In genomic region chr17:41695954-41696720, GRCh38 we compare ENCODE assay signal across 8 cellular contexts. TPM values are rescaled to one million over a fixed set of nuclear protein-coding genes. Genes with fewer than 3 reads are reported as not detected.
DNase-seq lines count a peak whose midpoint lies in the region; ATAC-seq and TF ChIP-seq lines count a peak whose summit lies in the region.

No MANE protein-coding gene starts in this region.

- H3K4me3 ChIP-seq in BJ (ENCODE audit: low read depth, low read length) (no peak overlapping the region), endodermal cell (ENCODE audit: low read length) (no peak overlapping the region)
- no peak overlapping the region for H3K4me3 ChIP-seq in naive thymus-derived CD4-positive, alpha-beta T cell (ENCODE audit: low read length)

- H3K27ac ChIP-seq in endodermal cell (ENCODE audit: low read depth, low read length), result no peak overlapping the region
- H3K27ac ChIP-seq in naive thymus-derived CD4-positive, alpha-beta T cell (ENCODE audit: low read depth, low read length), result no peak overlapping the region

- 61 to 69% methylated on average over 7 to 10 of the region's 10 CpGs for WGBS in endodermal cell (ENCODE audit: insufficient coverage in 1 of 2, insufficient read length in 1 of 2), 2 experiments

- H3K9me3 Mint-ChIP-seq in HFFc6, result no peaks in the 10 kb centered on the region
- no peaks in the 10 kb centered on the region for H3K9me3 Mint-ChIP-seq in endodermal cell
- H3K9me3 Mint-ChIP-seq in naive thymus-derived CD4-positive, alpha-beta T cell, result peaks cover 0 to 35% (median 0%) of the 10 kb centered on the region in 11 donors
- H3K9me3 Mint-ChIP-seq in stimulated activated naive CD8-positive, alpha-beta T cell treated with anti-CD3 and anti-CD28 coated beads, Interleukin-15, amount 100 ng/mL, for 72 hours, result no peaks in the 10 kb centered on the region

- H3K4me1 Mint-ChIP-seq in HFFc6 (ENCODE audit: low read depth) (peaks cover 21% of the 10 kb centered on the region), endodermal cell (peaks cover 5% of the 10 kb centered on the region)
- H3K4me1 Mint-ChIP-seq in naive thymus-derived CD4-positive, alpha-beta T cell, result peaks cover 10 to 33% (median 25%) of the 10 kb centered on the region in 7 donors
- peaks cover 37% of the 10 kb centered on the region for H3K4me1 Mint-ChIP-seq in stimulated activated naive CD8-positive, alpha-beta T cell treated with anti-CD3 and anti-CD28 coated beads, Interleukin-15, amount 100 ng/mL, for 72 hours

- H3K27ac Mint-ChIP-seq in HFFc6 (peak overlapping the region; percentile 4; the same call in 1 of the 2 replicates), endodermal cell (peak overlapping the region; percentile 15)
- H3K27ac Mint-ChIP-seq in naive thymus-derived CD4-positive, alpha-beta T cell, result peak overlapping the region; percentile 19 to 91 (median 68)
- no peak overlapping the region for H3K27ac Mint-ChIP-seq in stimulated activated naive CD8-positive, alpha-beta T cell treated with anti-CD3 and anti-CD28 coated beads, Interleukin-15, amount 100 ng/mL, for 72 hours

- intact Hi-C loops in naive thymus-derived CD4-positive, alpha-beta T cell (cut with micrococcal nuclease), result loop anchor here in 1 of 2 donors (1.0 kb wide), 3 partner anchors 17 to 839 kb away; no protein-coding TSS in a partner anchor

- H3K36me3 ChIP-seq in BJ (ENCODE audit: control insufficient read depth, insufficient read depth, low read length) (peaks cover 13% of the 10 kb centered on the region), endodermal cell (ENCODE audit: control insufficient read depth, insufficient read depth, low read length) (peaks cover 26% of the 10 kb centered on the region)
- H3K36me3 ChIP-seq in naive thymus-derived CD4-positive, alpha-beta T cell (ENCODE audit: control insufficient read depth in 2 of 3, insufficient read depth in 3 of 3, low read length in 3 of 3), result peaks cover 16 to 41% (median 19%) of the 10 kb centered on the region in 3 experiments

- no peaks in the 10 kb centered on the region for H3K27me3 ChIP-seq in BJ (ENCODE audit: control insufficient read depth, insufficient read depth, low read length)
- H3K27me3 ChIP-seq in endodermal cell (ENCODE audit: control insufficient read depth, insufficient read depth, low read length, poor library complexity, severe bottlenecking), result no peaks in the 10 kb centered on the region
- H3K27me3 ChIP-seq in naive thymus-derived CD4-positive, alpha-beta T cell (ENCODE audit: control insufficient read depth in 2 of 2, insufficient read depth in 2 of 2, low read length in 2 of 2), result no peaks in the 10 kb centered on the region

- H3K4me3 Mint-ChIP-seq in HFFc6 (no peak overlapping the region), endodermal cell (no peak overlapping the region)
- H3K4me3 Mint-ChIP-seq in naive thymus-derived CD4-positive, alpha-beta T cell, result peak overlapping the region in 1 of 10 donors; percentile 3
- no peak overlapping the region for H3K4me3 Mint-ChIP-seq in stimulated activated naive CD8-positive, alpha-beta T cell treated with anti-CD3 and anti-CD28 coated beads, Interleukin-15, amount 100 ng/mL, for 72 hours

- peak; percentile 56 for ATAC-seq in naive thymus-derived CD4-positive, alpha-beta T cell
- ATAC-seq in stimulated activated naive CD8-positive, alpha-beta T cell treated with anti-CD3 and anti-CD28 coated beads, Interleukin-15, amount 100 ng/mL, for 72 hours, result peak; percentile 65
- no peak for ATAC-seq in HG03378 (IDR thresholded peaks at IDR 0.05; ENCODE audit: unreplicated experiment)

- H3K27me3 Mint-ChIP-seq in HFFc6 (ENCODE audit: insufficient read depth) (peaks cover 31% of the 10 kb centered on the region), endodermal cell (ENCODE audit: insufficient read depth) (peaks cover 4% of the 10 kb centered on the region)
- H3K27me3 Mint-ChIP-seq in naive thymus-derived CD4-positive, alpha-beta T cell, result no peaks in the 10 kb centered on the region
- H3K27me3 Mint-ChIP-seq in stimulated activated naive CD8-positive, alpha-beta T cell treated with anti-CD3 and anti-CD28 coated beads, Interleukin-15, amount 100 ng/mL, for 72 hours, result no peaks in the 10 kb centered on the region

- no peaks in the 10 kb centered on the region for H3K4me1 ChIP-seq in endodermal cell (ENCODE audit: control insufficient read depth, insufficient read depth, low read length)
- peaks cover under 1 to 8% of the 10 kb centered on the region in 2 donors for H3K4me1 ChIP-seq in naive thymus-derived CD4-positive, alpha-beta T cell (ENCODE audit: control insufficient read depth in 2 of 2, insufficient read depth in 2 of 2, low read length in 2 of 2)

- no peak overlapping the region for H3K9ac ChIP-seq in endodermal cell (ENCODE audit: extremely low read depth, low read length, poor library complexity, severe bottlenecking)

- DNase-seq in BJ (ENCODE audit: low read depth) (no peak), HFFc6 (peak; percentile 81), NOMO-1 treated with dmso at 0.1 percent for 144 hours (lab: John Stamatoyannopoulos, UW; ENCODE audit: unreplicated experiment) (peak; percentile 23), endodermal cell (peak; percentile 84)
- peak; percentile 39 to 68 for DNase-seq in activated CD8-positive, alpha-beta memory T cell treated with anti-CD3 and anti-CD28 coated beads for 1 hour (ENCODE audit: extremely low read depth in 1 of 2, low read depth in 1 of 2)
- peak; percentile 52 to 81 (median 74) for DNase-seq in naive thymus-derived CD4-positive, alpha-beta T cell
- DNase-seq in stimulated activated naive CD8-positive, alpha-beta T cell treated with anti-CD3 and anti-CD28 coated beads, Interleukin-15, amount 100 ng/mL, for 72 hours, result peak; percentile 64 to 74

- POLR2A ChIA-PET in BJ (lab: Charles Lee), result no interaction called here
- POLR2A ChIA-PET in naive thymus-derived CD4-positive, alpha-beta T cell (lab: Charles Lee), result interaction anchor here (0.5 to 2.2 kb wide), 9 partner anchors 13 to 1120 kb away, joined by 3 to 16 read pairs (median 3); no protein-coding TSS in a partner anchor

- CTCF ChIA-PET in BJ (lab: Yijun Ruan, JAX), result interaction anchor here (0.7 to 3.6 kb wide), 18 partner anchors 9 to 1595 kb away, joined by 3 to 23 read pairs (median 4); partner anchors contain the start of gene P3H4
- CTCF ChIA-PET in naive thymus-derived CD4-positive, alpha-beta T cell (lab: Charles Lee), result interaction anchor here (0.6 to 2.3 kb wide), 10 partner anchors 9 to 1505 kb away, joined by 3 to 15 read pairs (median 4); no protein-coding TSS in a partner anchor

- H3K9me3 ChIP-seq in endodermal cell (ENCODE audit: control insufficient read depth, low read length), result no peaks in the 10 kb centered on the region
- H3K9me3 ChIP-seq in naive thymus-derived CD4-positive, alpha-beta T cell (ENCODE audit: control insufficient read depth in 2 of 3, low read length in 3 of 3), result no peaks in the 10 kb centered on the region

- H3K36me3 Mint-ChIP-seq in HFFc6 (ENCODE audit: low read depth), result peaks cover 24% of the 10 kb centered on the region
- H3K36me3 Mint-ChIP-seq in endodermal cell (ENCODE audit: low read depth), result peaks cover 18% of the 10 kb centered on the region
- peaks cover 4 to 23% (median 20%) of the 10 kb centered on the region in 5 donors for H3K36me3 Mint-ChIP-seq in naive thymus-derived CD4-positive, alpha-beta T cell

- TF ChIP-seq CTCF in BJ (IDR thresholded peaks at IDR 0.05; ENCODE audit: insufficient read depth, low read depth, low read length) (peak; percentile 83), HFFc6 (IDR thresholded peaks at IDR 0.05) (peak; percentile 94), endodermal cell (conservative IDR thresholded peaks at IDR 0.05) (peak; percentile 92)

RNA-seq across cellular contexts. Expression of gene EIF1, which starts 7.5 kb away (rescaled TPM):
- 251 and 479 TPM in 2 replicates for polyA plus RNA-seq in BJ (2011; rRNA removed)
- 98.7 and 166 TPM in 2 replicates for polyA minus RNA-seq in BJ (2011; rRNA and poly(A)+ RNA removed)
- 100 to 1,000 TPM; 723 to 810 (median 781) TPM for total RNA-seq in HFFc6 (2021; fragmentation: NEBNext Ultra II Directional; extraction: Animal tissue kit (Norgen Biotek cat#: 25700))
- total RNA-seq in endodermal cell, result 100 to 1,000 TPM; 526 to 573 TPM
- 718 TPM for polyA plus RNA-seq in endodermal cell (2013, experiment 1 of 2)
- 619 TPM for polyA plus RNA-seq in endodermal cell (2013, experiment 2 of 2)
- 1,000 to 10,000 TPM in 2 of 5 experiments, 100 to 1,000 TPM in 3; 710 to 2,222 (median 934) TPM for total RNA-seq in naive thymus-derived CD4-positive, alpha-beta T cell
- 1,000 to 10,000 TPM in 1 of 2 donors, 100 to 1,000 TPM in 1; 774 to 1,284 TPM for polyA plus RNA-seq in naive thymus-derived CD4-positive, alpha-beta T cell

RNA-seq across cellular contexts. Expression of gene GAST, which starts 16.0 kb away (rescaled TPM):
- not detected in 2 replicates for polyA plus RNA-seq in BJ (2011; rRNA removed)
- not detected in 2 replicates for polyA minus RNA-seq in BJ (2011; rRNA and poly(A)+ RNA removed)
- total RNA-seq in HFFc6 (2021; fragmentation: NEBNext Ultra II Directional; extraction: Animal tissue kit (Norgen Biotek cat#: 25700)), result not detected
- total RNA-seq in endodermal cell, result not detected
- polyA plus RNA-seq in endodermal cell (2013, experiment 1 of 2), result not detected
- polyA plus RNA-seq in endodermal cell (2013, experiment 2 of 2), result not detected
- total RNA-seq in naive thymus-derived CD4-positive, alpha-beta T cell, result not detected
- not detected for polyA plus RNA-seq in naive thymus-derived CD4-positive, alpha-beta T cell

RNA-seq across cellular contexts. Expression of gene HAP1, which starts 38.3 kb away (rescaled TPM):
- 0.05 and 0.10 TPM in 2 replicates for polyA plus RNA-seq in BJ (2011; rRNA removed)
- polyA minus RNA-seq in BJ (2011; rRNA and poly(A)+ RNA removed), result 0.05 TPM in 2 replicates
- total RNA-seq in HFFc6 (2021; fragmentation: NEBNext Ultra II Directional; extraction: Animal tissue kit (Norgen Biotek cat#: 25700)), result under 1 TPM in 2 of 6 experiments, not detected in 4; 0.09 to 0.12 TPM
- total RNA-seq in endodermal cell, result 1 to 10 TPM; 1.7 TPM
- 0.82 TPM for polyA plus RNA-seq in endodermal cell (2013, experiment 1 of 2)
- 0.66 TPM for polyA plus RNA-seq in endodermal cell (2013, experiment 2 of 2)
- under 1 TPM in 1 of 5 experiments, not detected in 4; 0.08 TPM for total RNA-seq in naive thymus-derived CD4-positive, alpha-beta T cell
- polyA plus RNA-seq in naive thymus-derived CD4-positive, alpha-beta T cell, result not detected

Comparison
In these comparisons a context has a peak if more than half of its experiments do, and no peak if none do; other contexts are left out.
1. H3K27ac Mint-ChIP-seq: peak in HFFc6 (single experiment), endodermal cell (single experiment) and naive thymus-derived CD4-positive, alpha-beta T cell (9 of 9); none in stimulated activated naive CD8-positive, alpha-beta T cell treated with anti-CD3 and anti-CD28 coated beads, Interleukin-15, amount 100 ng/mL, for 72 hours (0 of 2).
2. Peak in every context shown above with its lines, with median percentiles within 50 percentile points of each other: CTCF ChIP-seq.